In genomic region chr6:106787327-106788196, GRCh38 we compare ENCODE assay signal across 1 cellular context.
A peak's percentile ranks its signal among the peaks of the same experiment; 100 is the strongest.
TF ChIP-seq lines count a peak whose summit lies in the region.

No MANE protein-coding gene starts in this region.

TF ChIP-seq in HepG2, 621 proteins besides CTCF, POLR2A, EP300 and RAD21 (continued from another document and continues in another):
- TF ChIP-seq, protein P1, sequence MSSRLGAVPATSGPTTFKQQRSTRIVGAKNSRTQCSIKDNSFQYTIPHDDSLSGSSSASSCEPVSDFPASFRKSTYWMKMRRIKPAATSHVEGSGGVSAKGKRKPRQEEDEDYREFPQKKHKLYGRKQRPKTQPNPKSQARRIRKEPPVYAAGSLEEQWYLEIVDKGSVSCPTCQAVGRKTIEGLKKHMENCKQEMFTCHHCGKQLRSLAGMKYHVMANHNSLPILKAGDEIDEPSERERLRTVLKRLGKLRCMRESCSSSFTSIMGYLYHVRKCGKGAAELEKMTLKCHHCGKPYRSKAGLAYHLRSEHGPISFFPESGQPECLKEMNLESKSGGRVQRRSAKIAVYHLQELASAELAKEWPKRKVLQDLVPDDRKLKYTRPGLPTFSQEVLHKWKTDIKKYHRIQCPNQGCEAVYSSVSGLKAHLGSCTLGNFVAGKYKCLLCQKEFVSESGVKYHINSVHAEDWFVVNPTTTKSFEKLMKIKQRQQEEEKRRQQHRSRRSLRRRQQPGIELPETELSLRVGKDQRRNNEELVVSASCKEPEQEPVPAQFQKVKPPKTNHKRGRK (CRISPR knock-in tag; IDR thresholded peaks at IDR 0.05): no peak
- TF ChIP-seq MTA1 (CRISPR knock-in tag; IDR thresholded peaks at IDR 0.05; ENCODE audit: borderline replicate concordance) (no peak), MXD1 (CRISPR knock-in tag; IDR thresholded peaks at IDR 0.05) (no peak), DMAP1 (CRISPR knock-in tag; IDR thresholded peaks at IDR 0.05) (0 out of 2 replicates have a peak, but pooled peaks have one; percentile 36), ZNF205 (CRISPR knock-in tag; IDR thresholded peaks at IDR 0.05) (no peak), ZNF451 (CRISPR knock-in tag; IDR thresholded peaks at IDR 0.05) (no peak), ESRRA (CRISPR knock-in tag; IDR thresholded peaks at IDR 0.05; ENCODE audit: low read depth) (no peak), ZNF296 (CRISPR knock-in tag; conservative IDR thresholded peaks at IDR 0.05) (no peak), SMARCE1 (IDR thresholded peaks at IDR 0.05; ENCODE audit: borderline replicate concordance) (no peak), ZFP36L2 (CRISPR knock-in tag; IDR thresholded peaks at IDR 0.05) (no peak), PHF8 (CRISPR knock-in tag; IDR thresholded peaks at IDR 0.05) (no peak), ZMAT5 (CRISPR knock-in tag; IDR thresholded peaks at IDR 0.05; ENCODE audit: borderline replicate concordance, low read depth) (no peak), TCF12 (IDR thresholded peaks at IDR 0.05) (no peak), TCF12 (CRISPR knock-in tag; IDR thresholded peaks at IDR 0.05) (no peak), FOXA1 (IDR thresholded peaks at IDR 0.05) (no peak), FOXA1 (CRISPR knock-in tag; IDR thresholded peaks at IDR 0.05) (no peak), ZNF333 (CRISPR knock-in tag; IDR thresholded peaks at IDR 0.05; ENCODE audit: borderline replicate concordance) (no peak), ZNF597 (CRISPR knock-in tag; IDR thresholded peaks at IDR 0.05) (no peak), SMAD1 (CRISPR knock-in tag; IDR thresholded peaks at IDR 0.05; ENCODE audit: borderline replicate concordance, low read depth) (no peak), ZMYM3 (CRISPR knock-in tag; IDR thresholded peaks at IDR 0.05) (no peak), ARHGAP35 (CRISPR knock-in tag; IDR thresholded peaks at IDR 0.05; ENCODE audit: borderline replicate concordance) (no peak), TARDBP (CRISPR knock-in tag; IDR thresholded peaks at IDR 0.05) (no peak), FOXP4 (CRISPR knock-in tag; IDR thresholded peaks at IDR 0.05) (peak; percentile 70; the same call in 1 of the 2 replicates), ATM (IDR thresholded peaks at IDR 0.05; ENCODE audit: borderline replicate concordance) (no peak), ZIK1 (CRISPR knock-in tag; IDR thresholded peaks at IDR 0.05; ENCODE audit: borderline replicate concordance, low read depth) (no peak), MXD4 (CRISPR knock-in tag; IDR thresholded peaks at IDR 0.05) (peak; percentile 17; the same call in 1 of the 2 replicates), HNF1B (CRISPR knock-in tag; IDR thresholded peaks at IDR 0.05) (peak; percentile 69)
- TF ChIP-seq, protein P2, sequence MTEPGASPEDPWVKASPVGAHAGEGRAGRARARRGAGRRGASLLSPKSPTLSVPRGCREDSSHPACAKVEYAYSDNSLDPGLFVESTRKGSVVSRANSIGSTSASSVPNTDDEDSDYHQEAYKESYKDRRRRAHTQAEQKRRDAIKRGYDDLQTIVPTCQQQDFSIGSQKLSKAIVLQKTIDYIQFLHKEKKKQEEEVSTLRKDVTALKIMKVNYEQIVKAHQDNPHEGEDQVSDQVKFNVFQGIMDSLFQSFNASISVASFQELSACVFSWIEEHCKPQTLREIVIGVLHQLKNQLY (CRISPR knock-in tag; IDR thresholded peaks at IDR 0.05): no peak
- TF ChIP-seq, protein P3, sequence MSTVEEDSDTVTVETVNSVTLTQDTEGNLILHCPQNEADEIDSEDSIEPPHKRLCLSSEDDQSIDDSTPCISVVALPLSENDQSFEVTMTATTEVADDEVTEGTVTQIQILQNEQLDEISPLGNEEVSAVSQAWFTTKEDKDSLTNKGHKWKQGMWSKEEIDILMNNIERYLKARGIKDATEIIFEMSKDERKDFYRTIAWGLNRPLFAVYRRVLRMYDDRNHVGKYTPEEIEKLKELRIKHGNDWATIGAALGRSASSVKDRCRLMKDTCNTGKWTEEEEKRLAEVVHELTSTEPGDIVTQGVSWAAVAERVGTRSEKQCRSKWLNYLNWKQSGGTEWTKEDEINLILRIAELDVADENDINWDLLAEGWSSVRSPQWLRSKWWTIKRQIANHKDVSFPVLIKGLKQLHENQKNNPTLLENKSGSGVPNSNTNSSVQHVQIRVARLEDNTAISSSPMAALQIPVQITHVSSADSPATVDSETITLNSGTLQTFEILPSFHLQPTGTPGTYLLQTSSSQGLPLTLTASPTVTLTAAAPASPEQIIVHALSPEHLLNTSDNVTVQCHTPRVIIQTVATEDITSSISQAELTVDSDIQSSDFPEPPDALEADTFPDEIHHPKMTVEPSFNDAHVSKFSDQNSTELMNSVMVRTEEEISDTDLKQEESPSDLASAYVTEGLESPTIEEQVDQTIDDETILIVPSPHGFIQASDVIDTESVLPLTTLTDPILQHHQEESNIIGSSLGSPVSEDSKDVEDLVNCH (CRISPR knock-in tag; IDR thresholded peaks at IDR 0.05): no peak
- TF ChIP-seq, protein P4, sequence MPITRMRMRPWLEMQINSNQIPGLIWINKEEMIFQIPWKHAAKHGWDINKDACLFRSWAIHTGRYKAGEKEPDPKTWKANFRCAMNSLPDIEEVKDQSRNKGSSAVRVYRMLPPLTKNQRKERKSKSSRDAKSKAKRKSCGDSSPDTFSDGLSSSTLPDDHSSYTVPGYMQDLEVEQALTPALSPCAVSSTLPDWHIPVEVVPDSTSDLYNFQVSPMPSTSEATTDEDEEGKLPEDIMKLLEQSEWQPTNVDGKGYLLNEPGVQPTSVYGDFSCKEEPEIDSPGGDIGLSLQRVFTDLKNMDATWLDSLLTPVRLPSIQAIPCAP (CRISPR knock-in tag; IDR thresholded peaks at IDR 0.05; ENCODE audit: low read depth): no peak
- TF ChIP-seq, protein P5, sequence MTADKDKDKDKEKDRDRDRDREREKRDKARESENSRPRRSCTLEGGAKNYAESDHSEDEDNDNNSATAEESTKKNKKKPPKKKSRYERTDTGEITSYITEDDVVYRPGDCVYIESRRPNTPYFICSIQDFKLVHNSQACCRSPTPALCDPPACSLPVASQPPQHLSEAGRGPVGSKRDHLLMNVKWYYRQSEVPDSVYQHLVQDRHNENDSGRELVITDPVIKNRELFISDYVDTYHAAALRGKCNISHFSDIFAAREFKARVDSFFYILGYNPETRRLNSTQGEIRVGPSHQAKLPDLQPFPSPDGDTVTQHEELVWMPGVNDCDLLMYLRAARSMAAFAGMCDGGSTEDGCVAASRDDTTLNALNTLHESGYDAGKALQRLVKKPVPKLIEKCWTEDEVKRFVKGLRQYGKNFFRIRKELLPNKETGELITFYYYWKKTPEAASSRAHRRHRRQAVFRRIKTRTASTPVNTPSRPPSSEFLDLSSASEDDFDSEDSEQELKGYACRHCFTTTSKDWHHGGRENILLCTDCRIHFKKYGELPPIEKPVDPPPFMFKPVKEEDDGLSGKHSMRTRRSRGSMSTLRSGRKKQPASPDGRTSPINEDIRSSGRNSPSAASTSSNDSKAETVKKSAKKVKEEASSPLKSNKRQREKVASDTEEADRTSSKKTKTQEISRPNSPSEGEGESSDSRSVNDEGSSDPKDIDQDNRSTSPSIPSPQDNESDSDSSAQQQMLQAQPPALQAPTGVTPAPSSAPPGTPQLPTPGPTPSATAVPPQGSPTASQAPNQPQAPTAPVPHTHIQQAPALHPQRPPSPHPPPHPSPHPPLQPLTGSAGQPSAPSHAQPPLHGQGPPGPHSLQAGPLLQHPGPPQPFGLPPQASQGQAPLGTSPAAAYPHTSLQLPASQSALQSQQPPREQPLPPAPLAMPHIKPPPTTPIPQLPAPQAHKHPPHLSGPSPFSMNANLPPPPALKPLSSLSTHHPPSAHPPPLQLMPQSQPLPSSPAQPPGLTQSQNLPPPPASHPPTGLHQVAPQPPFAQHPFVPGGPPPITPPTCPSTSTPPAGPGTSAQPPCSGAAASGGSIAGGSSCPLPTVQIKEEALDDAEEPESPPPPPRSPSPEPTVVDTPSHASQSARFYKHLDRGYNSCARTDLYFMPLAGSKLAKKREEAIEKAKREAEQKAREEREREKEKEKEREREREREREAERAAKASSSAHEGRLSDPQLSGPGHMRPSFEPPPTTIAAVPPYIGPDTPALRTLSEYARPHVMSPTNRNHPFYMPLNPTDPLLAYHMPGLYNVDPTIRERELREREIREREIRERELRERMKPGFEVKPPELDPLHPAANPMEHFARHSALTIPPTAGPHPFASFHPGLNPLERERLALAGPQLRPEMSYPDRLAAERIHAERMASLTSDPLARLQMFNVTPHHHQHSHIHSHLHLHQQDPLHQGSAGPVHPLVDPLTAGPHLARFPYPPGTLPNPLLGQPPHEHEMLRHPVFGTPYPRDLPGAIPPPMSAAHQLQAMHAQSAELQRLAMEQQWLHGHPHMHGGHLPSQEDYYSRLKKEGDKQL (CRISPR knock-in tag; IDR thresholded peaks at IDR 0.05; ENCODE audit: low read depth): no peak
- TF ChIP-seq, protein P6, sequence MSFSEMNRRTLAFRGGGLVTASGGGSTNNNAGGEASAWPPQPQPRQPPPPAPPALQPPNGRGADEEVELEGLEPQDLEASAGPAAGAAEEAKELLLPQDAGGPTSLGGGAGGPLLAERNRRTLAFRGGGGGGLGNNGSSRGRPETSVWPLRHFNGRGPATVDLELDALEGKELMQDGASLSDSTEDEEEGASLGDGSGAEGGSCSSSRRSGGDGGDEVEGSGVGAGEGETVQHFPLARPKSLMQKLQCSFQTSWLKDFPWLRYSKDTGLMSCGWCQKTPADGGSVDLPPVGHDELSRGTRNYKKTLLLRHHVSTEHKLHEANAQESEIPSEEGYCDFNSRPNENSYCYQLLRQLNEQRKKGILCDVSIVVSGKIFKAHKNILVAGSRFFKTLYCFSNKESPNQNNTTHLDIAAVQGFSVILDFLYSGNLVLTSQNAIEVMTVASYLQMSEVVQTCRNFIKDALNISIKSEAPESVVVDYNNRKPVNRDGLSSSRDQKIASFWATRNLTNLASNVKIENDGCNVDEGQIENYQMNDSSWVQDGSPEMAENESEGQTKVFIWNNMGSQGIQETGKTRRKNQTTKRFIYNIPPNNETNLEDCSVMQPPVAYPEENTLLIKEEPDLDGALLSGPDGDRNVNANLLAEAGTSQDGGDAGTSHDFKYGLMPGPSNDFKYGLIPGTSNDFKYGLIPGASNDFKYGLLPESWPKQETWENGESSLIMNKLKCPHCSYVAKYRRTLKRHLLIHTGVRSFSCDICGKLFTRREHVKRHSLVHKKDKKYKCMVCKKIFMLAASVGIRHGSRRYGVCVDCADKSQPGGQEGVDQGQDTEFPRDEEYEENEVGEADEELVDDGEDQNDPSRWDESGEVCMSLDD (CRISPR knock-in tag; IDR thresholded peaks at IDR 0.05; ENCODE audit: borderline replicate concordance): no peak
- TF ChIP-seq, protein P7, sequence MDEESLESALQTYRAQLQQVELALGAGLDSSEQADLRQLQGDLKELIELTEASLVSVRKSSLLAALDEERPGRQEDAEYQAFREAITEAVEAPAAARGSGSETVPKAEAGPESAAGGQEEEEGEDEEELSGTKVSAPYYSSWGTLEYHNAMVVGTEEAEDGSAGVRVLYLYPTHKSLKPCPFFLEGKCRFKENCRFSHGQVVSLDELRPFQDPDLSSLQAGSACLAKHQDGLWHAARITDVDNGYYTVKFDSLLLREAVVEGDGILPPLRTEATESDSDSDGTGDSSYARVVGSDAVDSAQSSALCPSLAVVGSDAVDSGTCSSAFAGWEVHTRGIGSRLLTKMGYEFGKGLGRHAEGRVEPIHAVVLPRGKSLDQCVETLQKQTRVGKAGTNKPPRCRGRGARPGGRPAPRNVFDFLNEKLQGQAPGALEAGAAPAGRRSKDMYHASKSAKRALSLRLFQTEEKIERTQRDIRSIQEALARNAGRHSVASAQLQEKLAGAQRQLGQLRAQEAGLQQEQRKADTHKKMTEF (CRISPR knock-in tag; IDR thresholded peaks at IDR 0.05): no peak
